21 cellular contexts compared by ENCODE assay signal in genomic region chr7:28176174-28176573, GRCh38. TPM values are rescaled to one million over a fixed set of nuclear protein-coding genes. Genes with fewer than 3 reads are reported as not detected.
DNase-seq lines count a peak whose midpoint lies in the region; ATAC-seq and TF ChIP-seq lines count a peak whose summit lies in the region.
"Had no signal": no experiment of that assay in that cellular context is flagged by ENCODE, and none has a peak within 500 bp of the region (broad histone marks: within the 10 kb centered on the region; RNA-seq: fewer than 3 reads in every experiment).

No MANE protein-coding gene starts in this region.

- POLR2A ChIA-PET in activated B cell treated with CpG ODN at 0.5 μM for 24 hours (lab: Charles Lee): interaction anchor here (1.0 to 1.4 kb wide), 2 partner anchors 8 to 26 kb away, joined by 3 to 4 read pairs; no protein-coding TSS in a partner anchor

- TF ChIP-seq POLR2A in vagina (IDR thresholded peaks at IDR 0.05): no peak

- H3K9me3 Mint-ChIP-seq in stimulated activated naive CD8-positive, alpha-beta T cell treated with anti-CD3 and anti-CD28 coated beads, Interleukin-15, amount 100 ng/mL, for 72 hours: no peaks in the 10 kb centered on the region
- no peaks in the 10 kb centered on the region for H3K9me3 Mint-ChIP-seq in activated B cell treated with CpG ODN at 0.5 μM for 24 hours
- H3K9me3 Mint-ChIP-seq in naive B cell: no peaks in the 10 kb centered on the region
- H3K9me3 Mint-ChIP-seq: activated T-helper 2 cell treated with anti-CD3 and anti-CD28 coated beads, Interferon-gamma antibody, Interleukin-2, Interleukin-4, amounts not matched to agents 10 μg/mL and 5 μg/mL and 100 μg/mL, durations not matched to agents 14 hours and 24 hours and 36 hours; mesothelial cell of epicardium had no signal

- H3K4me3 ChIP-seq in vagina: no peak overlapping the region
- H3K4me3 ChIP-seq: hepatocyte had no signal

- H3K27ac ChIP-seq in vagina: peak overlapping the region; percentile 83
- H3K27ac ChIP-seq: hepatocyte had no signal

- intact Hi-C loops in activated B cell treated with CpG ODN at 0.5 μM for 24 hours (cut with micrococcal nuclease) (no loop called here), vagina (cut with DNase I) (no loop called here)

- H3K27me3 ChIP-seq in vagina: no peaks in the 10 kb centered on the region
- H3K27me3 ChIP-seq: hepatocyte had no signal

- peaks cover 74% of the 10 kb centered on the region for H3K4me1 Mint-ChIP-seq in stimulated activated naive CD8-positive, alpha-beta T cell treated with anti-CD3 and anti-CD28 coated beads, Interleukin-15, amount 100 ng/mL, for 72 hours
- H3K4me1 Mint-ChIP-seq in activated B cell treated with CpG ODN at 0.5 μM for 24 hours: peaks cover 71% of the 10 kb centered on the region
- H3K4me1 Mint-ChIP-seq in naive B cell: peaks cover 53 to 71% (median 70%) of the 10 kb centered on the region in 3 donors

- TF ChIP-seq CTCF in activated B cell treated with CpG ODN at 0.5 μM for 24 hours (IDR thresholded peaks at IDR 0.05) (no peak), vagina (IDR thresholded peaks at IDR 0.05) (no peak)

- DNase-seq in stimulated activated naive CD8-positive, alpha-beta T cell treated with anti-CD3 and anti-CD28 coated beads, Interleukin-15, Interleukin-2, amounts not matched to agents 100 U/mL and 50 U/mL, for 24 hours: peak; percentile 16
- no peak for DNase-seq in stimulated activated naive CD8-positive, alpha-beta T cell treated with anti-CD3 and anti-CD28 coated beads, Interleukin-15, amount 100 ng/mL, for 72 hours
- DNase-seq in activated B cell treated with CpG ODN at 0.5 μM for 24 hours: no peak
- DNase-seq in naive B cell: no peak
- no peak for DNase-seq in vagina (ENCODE audit: extremely low spot score in 2 of 2)
- DNase-seq in stimulated activated CD4-positive, alpha-beta T cell treated with anti-CD3 and anti-CD28 coated beads, Interleukin-4, amount 100 ng/mL, for 4 hours: no peak
- no peak for DNase-seq in stimulated activated CD4-positive, alpha-beta T cell treated with anti-CD3 and anti-CD28 coated beads, Interleukin-15, amount 100 ng/mL, for 24 hours
- DNase-seq: amygdala; COR-L47; effector memory CD4-positive, alpha-beta T cell; KG1; kidney; NCI-H2029; NCI-H510A treated with DMSO at 0.1 percent for 48 hours; SIG-M5; T-helper 2 cell had no signal

- H3K4me1 ChIP-seq in vagina: peaks cover 33% of the 10 kb centered on the region

- H3K36me3 Mint-ChIP-seq in activated B cell treated with CpG ODN at 0.5 μM for 24 hours (ENCODE audit: low read depth) (peaks cover 22% of the 10 kb centered on the region), naive B cell (no peaks in the 10 kb centered on the region)
- H3K36me3 Mint-ChIP-seq: mesothelial cell of epicardium had no signal

- H3K4me3 Mint-ChIP-seq in stimulated activated naive CD8-positive, alpha-beta T cell treated with anti-CD3 and anti-CD28 coated beads, Interleukin-15, amount 100 ng/mL, for 72 hours: peak overlapping the region in 1 of 2 donors; percentile 19
- H3K4me3 Mint-ChIP-seq in activated B cell treated with CpG ODN at 0.5 μM for 24 hours: no peak overlapping the region
- peak overlapping the region in 2 of 8 donors; percentile 66 to 73 for H3K4me3 Mint-ChIP-seq in naive B cell
- H3K4me3 Mint-ChIP-seq: mesothelial cell of epicardium had no signal

- CTCF ChIA-PET in activated B cell treated with CpG ODN at 0.5 μM for 24 hours (lab: Charles Lee): no interaction called here

- H3K9me3 ChIP-seq in vagina: no peaks in the 10 kb centered on the region

- no peak for ATAC-seq in stimulated activated naive CD8-positive, alpha-beta T cell treated with anti-CD3 and anti-CD28 coated beads, Interleukin-15, Interleukin-2, amounts not matched to agents 100 U/mL and 50 U/mL, for 24 hours
- ATAC-seq in stimulated activated naive CD8-positive, alpha-beta T cell treated with anti-CD3 and anti-CD28 coated beads, Interleukin-15, amount 100 ng/mL, for 72 hours: no peak
- ATAC-seq in activated B cell treated with CpG ODN at 0.5 μM for 24 hours (ENCODE audit: low read depth): no peak
- ATAC-seq in naive B cell (ENCODE audit: low read depth in 2 of 2): no peak
- ATAC-seq in HG02642 (IDR thresholded peaks at IDR 0.05; ENCODE audit: poor library complexity, unreplicated experiment): no peak

- H3K36me3 ChIP-seq in vagina: no peaks in the 10 kb centered on the region

- no peaks in the 10 kb centered on the region for H3K27me3 Mint-ChIP-seq in stimulated activated naive CD8-positive, alpha-beta T cell treated with anti-CD3 and anti-CD28 coated beads, Interleukin-15, amount 100 ng/mL, for 72 hours
- no peaks in the 10 kb centered on the region for H3K27me3 Mint-ChIP-seq in activated B cell treated with CpG ODN at 0.5 μM for 24 hours
- H3K27me3 Mint-ChIP-seq in naive B cell: no peaks in the 10 kb centered on the region

- H3K27ac Mint-ChIP-seq in stimulated activated naive CD8-positive, alpha-beta T cell treated with anti-CD3 and anti-CD28 coated beads, Interleukin-15, amount 100 ng/mL, for 72 hours: no peak overlapping the region
- H3K27ac Mint-ChIP-seq in activated B cell treated with CpG ODN at 0.5 μM for 24 hours: peak overlapping the region; percentile 46
- H3K27ac Mint-ChIP-seq in naive B cell: peak overlapping the region; percentile 13 to 90 (median 59)
- H3K27ac Mint-ChIP-seq: activated T-helper 2 cell treated with anti-CD3 and anti-CD28 coated beads, Interferon-gamma antibody, Interleukin-2, Interleukin-4, amounts not matched to agents 10 μg/mL and 5 μg/mL and 100 μg/mL, durations not matched to agents 14 hours and 24 hours and 36 hours; mesothelial cell of epicardium had no signal

RNA-seq across cellular contexts. Expression of gene JAZF1, which starts 4.4 kb away (rescaled TPM):
- total RNA-seq in activated B cell treated with CpG ODN at 0.5 μM for 24 hours (49.5 and 54.8 TPM in 2 replicates), vagina (36.1 TPM)
- polyA plus RNA-seq in naive B cell (ENCODE audit: low read depth in 6 of 6): 10 to 100 TPM; 25.4 to 37.7 (median 28.3) TPM
- total RNA-seq: G401 had no signal

Comparison
In these comparisons a context has a peak if more than half of its experiments do, and no peak if none do; other contexts are left out.
1. H3K27ac Mint-ChIP-seq: peak in activated B cell treated with CpG ODN at 0.5 μM for 24 hours (single experiment) and naive B cell (6 of 6); none in stimulated activated naive CD8-positive, alpha-beta T cell treated with anti-CD3 and anti-CD28 coated beads, Interleukin-15, amount 100 ng/mL, for 72 hours (0 of 2).